Comparison of ENCODE assay signal across 8 cellular contexts in genomic region chr11:95230054-95231034, GRCh38. TPM values are rescaled to one million over a fixed set of nuclear protein-coding genes. Genes with fewer than 3 reads are reported as not detected.
DNase-seq lines count a peak whose midpoint lies in the region; ATAC-seq, FAIRE-seq and TF ChIP-seq lines count a peak whose summit lies in the region.

No MANE protein-coding gene starts in this region.

- 0 to 1% (median 0%) methylated on average over 50 to 70 of the region's 70 CpGs for WGBS in heart left ventricle, 4 donors
- WGBS in pancreas, 2 donors, result 0% methylated on average over 52 to 70 of the region's 70 CpGs

- POLR2A ChIA-PET in PC-3 (lab: Charles Lee; ENCODE audit: unreplicated experiment), result interaction anchor here (0.8 kb wide), 1 partner anchor 163 kb away, joined by 5 read pairs; the partner anchor contains the start of gene SRSF8

- peak overlapping the region; percentile 82 for H3K27ac Mint-ChIP-seq in activated naive CD8-positive, alpha-beta T cell treated with anti-CD3 and anti-CD28 coated beads for 36 hours

- no peak overlapping the region for H3K4me3 Mint-ChIP-seq in activated naive CD8-positive, alpha-beta T cell treated with anti-CD3 and anti-CD28 coated beads for 36 hours

- H3K36me3 Mint-ChIP-seq in activated naive CD8-positive, alpha-beta T cell treated with anti-CD3 and anti-CD28 coated beads for 36 hours, result peaks cover 4% of the 10 kb centered on the region

- CTCF ChIA-PET in PC-3 (lab: Charles Lee), result no interaction called here

- BruUV-seq in PC-3 (replicated peaks; lab: Mats Ljungman, UMichigan), result no TSS peak

- ATAC-seq in HG02938 (IDR thresholded peaks at IDR 0.05; ENCODE audit: unreplicated experiment), result peak; percentile 3
- ATAC-seq in PC-3, result peak; percentile 30
- ATAC-seq in heart left ventricle, result peak in 2 of 4 donors; percentile 27 to 30
- ATAC-seq in pancreas, result peak; percentile 1 to 34 (median 13)

- H4K20me1 ChIP-seq in PC-3 (ENCODE audit: low read length), result no peaks in the 10 kb centered on the region

- H3F3A ChIP-seq in PC-3 (ENCODE audit: low read length, unreplicated experiment), result no peaks in the 10 kb centered on the region

- TF ChIP-seq POLR2A in heart left ventricle (IDR thresholded peaks at IDR 0.05), result no peak

- intact Hi-C loops in PC-3 (cut with micrococcal nuclease), result loop anchor here (1.0 to 10.0 kb wide), 3 partner anchors 66 to 559 kb away; partner anchors contain the start of genes FAM76B and SRSF8
- intact Hi-C loops in heart left ventricle (cut with DNase I), result loop anchor here in 8 of 10 donors (2.0 to 10.0 kb wide), 9 partner anchors 78 to 477 kb away; partner anchors contain the start of gene SRSF8 (in 2 of the 8)
- intact Hi-C loops in pancreas (cut with DNase I), result no loop called here

- peak overlapping the region; percentile 88 for H3K4me2 ChIP-seq in PC-3 (ENCODE audit: low read length)

- no peak overlapping the region for H3K9ac ChIP-seq in PC-3 (ENCODE audit: low read length)

- H3K79me2 ChIP-seq in PC-3 (ENCODE audit: low read length), result no peaks in the 10 kb centered on the region

- no peaks in the 10 kb centered on the region for H3K27me3 Mint-ChIP-seq in activated naive CD8-positive, alpha-beta T cell treated with anti-CD3 and anti-CD28 coated beads for 36 hours

- H3K4me1 ChIP-seq in PC-3 (ENCODE audit: insufficient read depth, low read length) (0 out of 2 replicates have a peak, but pooled peaks cover 10% of the 10 kb centered on the region), heart left ventricle (peaks cover 0 to 48% (median 9%) of the 10 kb centered on the region in 12 donors), pancreas (peaks cover 0 to 19% (median 4%) of the 10 kb centered on the region in 3 donors)

- H3K27ac ChIP-seq in PC-3 (ENCODE audit: low read length) (no peak overlapping the region), heart left ventricle (peak overlapping the region; percentile 36 to 88 (median 78)), pancreas (peak overlapping the region; percentile 22 to 96 (median 66))

- TF ChIP-seq CTCF in PC-3 (conservative IDR thresholded peaks at IDR 0.05; ENCODE audit: low read depth, low read length) (no peak), heart left ventricle (IDR thresholded peaks at IDR 0.05) (no peak), pancreas (IDR thresholded peaks at IDR 0.05) (no peak)

- FAIRE-seq in pancreas (lab: Jason Lieb, UNC), result no peak

- H3K4me1 Mint-ChIP-seq in activated naive CD8-positive, alpha-beta T cell treated with anti-CD3 and anti-CD28 coated beads for 36 hours, result peaks cover 35% of the 10 kb centered on the region

- H3K27me3 ChIP-seq in PC-3 (ENCODE audit: low read length), result peaks cover 57% of the 10 kb centered on the region
- no peaks in the 10 kb centered on the region for H3K27me3 ChIP-seq in heart left ventricle
- H3K27me3 ChIP-seq in pancreas, result no peaks in the 10 kb centered on the region

- peak; percentile 55 to 83 (median 80) for DNase-seq in NCI-H1417 (lab: John Stamatoyannopoulos, UW)
- DNase-seq in NCI-H1417 treated with DMSO at 0.1 percent for 48 hours (lab: John Stamatoyannopoulos, UW), result no peak
- no peak for DNase-seq in PC-3
- no peak for DNase-seq in activated naive CD8-positive, alpha-beta T cell treated with anti-CD3 and anti-CD28 coated beads for 36 hours
- DNase-seq in heart left ventricle, result peak in 4 of 5 donors; percentile 20 to 36 (median 28)
- DNase-seq in pancreas, result peak; percentile 12 to 60 (median 34)
- DNase-seq in DMS153 treated with DMSO at 0.1 percent for 48 hours (lab: John Stamatoyannopoulos, UW; ENCODE audit: unreplicated experiment), result no peak

- peaks cover 2% of the 10 kb centered on the region for H3K9me3 Mint-ChIP-seq in activated naive CD8-positive, alpha-beta T cell treated with anti-CD3 and anti-CD28 coated beads for 36 hours

- H2AFZ ChIP-seq in PC-3 (ENCODE audit: low read length), result peak overlapping the region; percentile 66

- H3K4me3 ChIP-seq in PC-3 (ENCODE audit: low read length) (peak overlapping the region; percentile 68), heart left ventricle (peak overlapping the region; percentile 78 to 95 (median 88)), pancreas (peak overlapping the region; percentile 81 to 91 (median 86))

- no peaks in the 10 kb centered on the region for H3K9me2 ChIP-seq in PC-3 (replicated peaks; ENCODE audit: low read length)

- no peaks in the 10 kb centered on the region for H3K36me3 ChIP-seq in PC-3 (ENCODE audit: low read depth, low read length)
- H3K36me3 ChIP-seq in heart left ventricle, result no peaks in the 10 kb centered on the region
- no peaks in the 10 kb centered on the region for H3K36me3 ChIP-seq in pancreas

- H3K9me3 ChIP-seq in PC-3 (ENCODE audit: low read length) (no peaks in the 10 kb centered on the region), heart left ventricle (no peaks in the 10 kb centered on the region), pancreas (no peaks in the 10 kb centered on the region)

RNA-seq across cellular contexts. Expression of gene SESN3, which starts 0.7 kb away (rescaled TPM):
- total RNA-seq in PC-3 (2014; rRNA removed), result 0.23 and 0.55 TPM in 2 replicates
- total RNA-seq in activated naive CD8-positive, alpha-beta T cell treated with anti-CD3 and anti-CD28 coated beads for 36 hours, result 10 to 100 TPM; 16.2 to 16.4 TPM
- 10 to 100 TPM in 4 of 9 donors, 1 to 10 TPM in 5; 3.1 to 26.5 (median 5.8) TPM for total RNA-seq in heart left ventricle
- 1 to 10 TPM; 1.0 to 1.2 TPM for polyA plus RNA-seq in heart left ventricle
- 10 to 100 TPM in 3 of 6 donors, 1 to 10 TPM in 3; 3.3 to 26.8 (median 10.3) TPM for total RNA-seq in pancreas
- polyA plus RNA-seq in pancreas, result 1 to 10 TPM; 1.6 to 3.4 TPM

Comparison
In these comparisons a context has a peak if more than half of its experiments do, and no peak if none do; other contexts are left out.
1. DNase-seq: peak in NCI-H1417 (3 of 3), heart left ventricle (4 of 5) and pancreas (6 of 6); none in NCI-H1417 treated with DMSO at 0.1 percent for 48 hours (single experiment), PC-3 (single experiment), activated naive CD8-positive, alpha-beta T cell treated with anti-CD3 and anti-CD28 coated beads for 36 hours (single experiment) and DMS153 treated with DMSO at 0.1 percent for 48 hours (single experiment).
2. intact Hi-C loops: an anchor here in PC-3 (1.0 to 10.0 kb wide) and heart left ventricle (2.0 to 10.0 kb wide); none called in pancreas.
3. Peak in every context shown above with its lines, with median percentiles within 50 percentile points of each other: H3K4me3 ChIP-seq.